In genomic region chr18:22499421-22499820, GRCh38 we compare ENCODE assay signal across 1 cellular context.
TF ChIP-seq lines count a peak whose summit lies in the region.

No MANE protein-coding gene starts in this region.

TF ChIP-seq in liver, 16 proteins besides CTCF, POLR2A, EP300 and RAD21 (continued from another document):
- TF ChIP-seq HNF4A (conservative IDR thresholded peaks at IDR 0.05): peak; percentile 25 to 34
- peak; percentile 35 for TF ChIP-seq SP1 (IDR thresholded peaks at IDR 0.05)
- peak; percentile 18 for TF ChIP-seq MAX (IDR thresholded peaks at IDR 0.05)
- TF ChIP-seq RXRA (IDR thresholded peaks at IDR 0.05): peak; percentile 18 to 23
- TF ChIP-seq EGR1 (IDR thresholded peaks at IDR 0.05; ENCODE audit: low read depth in 2 of 2): peak in 1 of 2 donors; percentile 19
